In the genomic region with DNA sequence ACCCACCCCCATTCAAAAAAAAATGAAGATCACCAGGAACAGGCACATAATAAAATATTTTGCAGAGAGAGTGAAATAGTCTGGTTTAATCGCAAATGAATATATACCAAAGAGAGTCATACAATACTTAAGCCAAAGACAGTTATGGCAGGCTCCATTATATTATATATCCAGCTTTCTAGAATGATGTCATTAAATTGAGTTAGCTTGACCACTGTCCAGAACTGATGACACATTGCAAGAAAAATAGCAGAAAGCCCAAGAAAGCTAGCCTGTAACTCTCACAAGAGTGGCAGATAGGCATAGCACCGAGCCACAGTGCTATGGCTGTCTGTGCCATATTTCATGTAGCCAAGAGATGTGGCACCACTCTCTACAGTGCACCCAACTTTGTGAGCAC, we compare ENCODE assay signal across 3 cellular contexts.
TF ChIP-seq lines count a peak whose summit lies in the region.

No MANE protein-coding gene starts in this region.

TF ChIP-seq in SK-N-SH treated with all-trans-retinoic acid at 6 μM for 48 hours, 23 proteins besides CTCF, POLR2A, EP300 and RAD21:
- TF ChIP-seq ARNTL (CRISPR knock-in tag; IDR thresholded peaks at IDR 0.05; ENCODE audit: borderline replicate concordance, low read depth): no peak
- TF ChIP-seq, protein P1, sequence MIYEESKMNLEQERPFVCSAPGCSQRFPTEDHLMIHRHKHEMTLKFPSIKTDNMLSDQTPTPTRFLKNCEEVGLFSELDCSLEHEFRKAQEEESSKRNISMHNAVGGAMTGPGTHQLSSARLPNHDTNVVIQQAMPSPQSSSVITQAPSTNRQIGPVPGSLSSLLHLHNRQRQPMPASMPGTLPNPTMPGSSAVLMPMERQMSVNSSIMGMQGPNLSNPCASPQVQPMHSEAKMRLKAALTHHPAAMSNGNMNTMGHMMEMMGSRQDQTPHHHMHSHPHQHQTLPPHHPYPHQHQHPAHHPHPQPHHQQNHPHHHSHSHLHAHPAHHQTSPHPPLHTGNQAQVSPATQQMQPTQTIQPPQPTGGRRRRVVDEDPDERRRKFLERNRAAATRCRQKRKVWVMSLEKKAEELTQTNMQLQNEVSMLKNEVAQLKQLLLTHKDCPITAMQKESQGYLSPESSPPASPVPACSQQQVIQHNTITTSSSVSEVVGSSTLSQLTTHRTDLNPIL (CRISPR knock-in tag; IDR thresholded peaks at IDR 0.05; ENCODE audit: low read depth): 0 out of 2 replicates have a peak, but pooled peaks have one; percentile 29
- TF ChIP-seq ISL1 (CRISPR knock-in tag; IDR thresholded peaks at IDR 0.05): peak; percentile 33; the same call in 1 of the 2 replicates
- TF ChIP-seq ESRRG (CRISPR knock-in tag; IDR thresholded peaks at IDR 0.05): no peak

TF ChIP-seq in SK-N-SH, 30 proteins besides CTCF, POLR2A, EP300 and RAD21:
- TF ChIP-seq SMC3 (IDR thresholded peaks at IDR 0.05; ENCODE audit: low read depth, low read length): no peak
- no peak for TF ChIP-seq FOXM1 (IDR thresholded peaks at IDR 0.05; ENCODE audit: low read depth)
- TF ChIP-seq NRF1 (IDR thresholded peaks at IDR 0.05; ENCODE audit: low read depth, low read length): no peak
- no peak for TF ChIP-seq MXI1 (IDR thresholded peaks at IDR 0.05; ENCODE audit: low read depth, low read length)
- no peak for TF ChIP-seq TAF1 (IDR thresholded peaks at IDR 0.05; ENCODE audit: borderline replicate concordance, low read depth, low read length)
- TF ChIP-seq, protein P2, sequence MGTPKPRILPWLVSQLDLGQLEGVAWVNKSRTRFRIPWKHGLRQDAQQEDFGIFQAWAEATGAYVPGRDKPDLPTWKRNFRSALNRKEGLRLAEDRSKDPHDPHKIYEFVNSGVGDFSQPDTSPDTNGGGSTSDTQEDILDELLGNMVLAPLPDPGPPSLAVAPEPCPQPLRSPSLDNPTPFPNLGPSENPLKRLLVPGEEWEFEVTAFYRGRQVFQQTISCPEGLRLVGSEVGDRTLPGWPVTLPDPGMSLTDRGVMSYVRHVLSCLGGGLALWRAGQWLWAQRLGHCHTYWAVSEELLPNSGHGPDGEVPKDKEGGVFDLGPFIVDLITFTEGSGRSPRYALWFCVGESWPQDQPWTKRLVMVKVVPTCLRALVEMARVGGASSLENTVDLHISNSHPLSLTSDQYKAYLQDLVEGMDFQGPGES (IDR thresholded peaks at IDR 0.05; ENCODE audit: low read depth, low read length): no peak
- TF ChIP-seq, protein P3, sequence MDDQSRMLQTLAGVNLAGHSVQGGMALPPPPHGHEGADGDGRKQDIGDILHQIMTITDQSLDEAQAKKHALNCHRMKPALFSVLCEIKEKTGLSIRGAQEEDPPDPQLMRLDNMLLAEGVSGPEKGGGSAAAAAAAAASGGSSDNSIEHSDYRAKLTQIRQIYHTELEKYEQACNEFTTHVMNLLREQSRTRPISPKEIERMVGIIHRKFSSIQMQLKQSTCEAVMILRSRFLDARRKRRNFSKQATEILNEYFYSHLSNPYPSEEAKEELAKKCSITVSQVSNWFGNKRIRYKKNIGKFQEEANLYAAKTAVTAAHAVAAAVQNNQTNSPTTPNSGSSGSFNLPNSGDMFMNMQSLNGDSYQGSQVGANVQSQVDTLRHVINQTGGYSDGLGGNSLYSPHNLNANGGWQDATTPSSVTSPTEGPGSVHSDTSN (IDR thresholded peaks at IDR 0.05): no peak
- no peak for TF ChIP-seq MEF2A (IDR thresholded peaks at IDR 0.05; ENCODE audit: borderline replicate concordance, low read depth)
- no peak for TF ChIP-seq POLR2AphosphoS5 (IDR thresholded peaks at IDR 0.05; ENCODE audit: low read depth, low read length)
- no peak for TF ChIP-seq EZH2phosphoT487 (IDR thresholded peaks at IDR 0.05; ENCODE audit: borderline replicate concordance, low read depth)
- TF ChIP-seq, protein P4, sequence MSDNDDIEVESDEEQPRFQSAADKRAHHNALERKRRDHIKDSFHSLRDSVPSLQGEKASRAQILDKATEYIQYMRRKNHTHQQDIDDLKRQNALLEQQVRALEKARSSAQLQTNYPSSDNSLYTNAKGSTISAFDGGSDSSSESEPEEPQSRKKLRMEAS (IDR thresholded peaks at IDR 0.05; ENCODE audit: low read depth): no peak

TF ChIP-seq in IMR-90, 13 proteins besides CTCF, POLR2A, EP300 and RAD21:
- TF ChIP-seq CEBPB (IDR thresholded peaks at IDR 0.05; ENCODE audit: low read depth, low read length) (no peak), FOS (IDR thresholded peaks at IDR 0.05; ENCODE audit: low read depth, low read length) (no peak), RFX5 (IDR thresholded peaks at IDR 0.05; ENCODE audit: low read depth, low read length) (no peak), CHD1 (IDR thresholded peaks at IDR 0.05; ENCODE audit: low read depth, low read length) (no peak), BHLHE40 (IDR thresholded peaks at IDR 0.05; ENCODE audit: low read depth, low read length) (no peak), MXI1 (IDR thresholded peaks at IDR 0.05; ENCODE audit: borderline replicate concordance, low read depth, low read length) (no peak)
- TF ChIP-seq, protein P5, sequence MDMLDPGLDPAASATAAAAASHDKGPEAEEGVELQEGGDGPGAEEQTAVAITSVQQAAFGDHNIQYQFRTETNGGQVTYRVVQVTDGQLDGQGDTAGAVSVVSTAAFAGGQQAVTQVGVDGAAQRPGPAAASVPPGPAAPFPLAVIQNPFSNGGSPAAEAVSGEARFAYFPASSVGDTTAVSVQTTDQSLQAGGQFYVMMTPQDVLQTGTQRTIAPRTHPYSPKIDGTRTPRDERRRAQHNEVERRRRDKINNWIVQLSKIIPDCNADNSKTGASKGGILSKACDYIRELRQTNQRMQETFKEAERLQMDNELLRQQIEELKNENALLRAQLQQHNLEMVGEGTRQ (IDR thresholded peaks at IDR 0.05; ENCODE audit: low read depth, low read length): no peak
